In the genomic region with DNA sequence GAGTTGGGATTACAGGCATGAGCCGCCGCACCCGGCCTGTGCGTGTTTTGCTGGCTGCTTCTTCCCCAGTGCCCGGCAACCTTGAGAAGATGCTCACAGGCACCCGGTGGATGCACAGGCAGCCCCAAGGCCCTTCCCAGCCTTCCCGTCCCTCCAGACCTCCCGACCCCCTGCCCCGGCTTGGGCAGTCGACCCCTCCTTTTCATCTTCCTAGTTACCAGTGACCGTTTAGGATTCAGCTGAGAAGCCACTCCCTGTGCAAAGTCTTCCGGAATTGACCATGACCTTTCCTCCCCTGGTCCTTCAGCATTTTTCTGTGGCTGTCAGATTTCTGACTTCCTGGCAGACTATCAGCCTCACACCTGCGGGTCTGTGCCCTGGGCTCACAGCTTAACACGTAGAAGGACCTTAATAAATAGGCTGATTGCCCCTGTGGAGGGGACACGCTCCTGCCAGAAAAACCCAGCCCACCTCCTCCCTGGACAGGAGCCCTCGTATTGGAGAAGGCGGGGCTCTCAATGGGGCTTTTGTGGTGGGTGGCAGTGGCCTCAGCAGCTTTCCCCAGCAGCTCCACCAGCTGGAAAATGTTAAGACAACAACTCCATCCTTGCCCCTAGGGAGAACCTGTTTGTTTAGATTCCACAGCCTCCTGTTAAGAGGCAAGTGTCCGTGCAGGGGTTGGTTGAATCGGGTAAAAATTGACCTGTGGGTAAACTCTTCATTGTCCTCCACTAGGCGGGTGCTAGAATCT, we compare ENCODE assay signal across 18 cellular contexts. TPM values are rescaled to one million over a fixed set of nuclear protein-coding genes. Genes with fewer than 3 reads are reported as not detected.
DNase-seq lines count a peak whose midpoint lies in the region; ATAC-seq and TF ChIP-seq lines count a peak whose summit lies in the region.
"Had no signal": no experiment of that assay in that cellular context is flagged by ENCODE, and none has a peak within 500 bp of the region (broad histone marks: within the 10 kb centered on the region; RNA-seq: fewer than 3 reads in every experiment).

No MANE protein-coding gene starts in this region.

- in situ Hi-C loops in IMR-90 (cut with MboI; ENCODE audit: low sequenced_read_pairs): no loop called here

- intact Hi-C loops in IMR-90 (cut with micrococcal nuclease) (no loop called here), breast epithelium (cut with DNase I; ENCODE audit: low total_unique reads) (loop anchor here (2.0 kb wide), 1 partner anchor 33 kb away; no protein-coding TSS in a partner anchor)

- no peaks in the 10 kb centered on the region for H3K36me3 ChIP-seq in IMR-90 (ENCODE audit: control insufficient read depth, insufficient read depth, low read length)
- H3K36me3 ChIP-seq in breast epithelium: no peaks in the 10 kb centered on the region
- H3K36me3 ChIP-seq: left lung, pancreas, stomach had no signal

- ATAC-seq in IMR-90 (ENCODE audit: low read depth): no peak; the same call in 1 of the 2 replicates
- ATAC-seq: left lung had no signal

- TF ChIP-seq CTCF in IMR-90 (conservative IDR thresholded peaks at IDR 0.05; ENCODE audit: low read depth, low read length) (no peak), breast epithelium (IDR thresholded peaks at IDR 0.05) (peak in 1 of 3 donors; percentile 43), nephron (IDR thresholded peaks at IDR 0.05; ENCODE audit: unreplicated experiment in 3 of 3) (no peak)

- H3K9ac ChIP-seq in IMR-90 (ENCODE audit: low read depth, low read length): no peak overlapping the region
- H3K9ac ChIP-seq: GM23248, KMS-11 had no signal

- no peak overlapping the region; the same call in 1 of the 2 replicates for H3K14ac ChIP-seq in IMR-90 (replicated peaks; ENCODE audit: low read depth, low read length)

- H3K4me3 Mint-ChIP-seq in nephron: no peak overlapping the region
- H3K4me3 Mint-ChIP-seq: activated naive CD8-positive, alpha-beta T cell treated with anti-CD3 and anti-CD28 coated beads for 36 hours had no signal

- no peak for TF ChIP-seq RAD21 in IMR-90 (IDR thresholded peaks at IDR 0.05; ENCODE audit: low read length)

- CTCF ChIA-PET in IMR-90 (lab: Yijun Ruan, JAX): no interaction called here

- BruUV-seq in IMR-90 (replicated peaks; lab: Mats Ljungman, UMichigan): no TSS peak

- no peak overlapping the region for H3K23ac ChIP-seq in IMR-90 (ENCODE audit: low read depth, low read length)

- no peak overlapping the region for H3K27ac ChIP-seq in IMR-90 (ENCODE audit: insufficient read depth, low read length)
- peak overlapping the region; percentile 83 to 92 for H3K27ac ChIP-seq in breast epithelium
- H3K27ac ChIP-seq: GM23248, KMS-11, left lung, pancreas, stomach had no signal

- no peak overlapping the region for H4K5ac ChIP-seq in IMR-90 (ENCODE audit: low read depth, low read length)

- H2BK20ac ChIP-seq in IMR-90 (ENCODE audit: low read depth, low read length): no peak overlapping the region

- H2BK5ac ChIP-seq in IMR-90 (ENCODE audit: low read depth, low read length, poor library complexity, severe bottlenecking): no peak overlapping the region

- no peak overlapping the region for H2AK9ac ChIP-seq in IMR-90 (replicated peaks; ENCODE audit: low read depth, low read length, poor library complexity)

- peaks cover 38% of the 10 kb centered on the region for H3K4me1 Mint-ChIP-seq in nephron
- H3K4me1 Mint-ChIP-seq: activated naive CD8-positive, alpha-beta T cell treated with anti-CD3 and anti-CD28 coated beads for 36 hours had no signal

- H3K56ac ChIP-seq in IMR-90 (ENCODE audit: extremely low read depth, insufficient read depth, low read length): no peak overlapping the region

- TF ChIP-seq POLR2A in IMR-90 (IDR thresholded peaks at IDR 0.05; ENCODE audit: low read depth, low read length): no peak
- TF ChIP-seq POLR2A in breast epithelium (IDR thresholded peaks at IDR 0.05): no peak

- H3K27me3 ChIP-seq in IMR-90 (ENCODE audit: control insufficient read depth, insufficient read depth, low read length) (peaks cover 2% of the 10 kb centered on the region; the same call in 1 of the 2 replicates), breast epithelium (no peaks in the 10 kb centered on the region)
- H3K27me3 ChIP-seq: pancreas had no signal

- H2BK120ac ChIP-seq in IMR-90 (ENCODE audit: low read depth, low read length): peak overlapping the region; percentile 53; the same call in 1 of the 2 replicates

- no peak overlapping the region for H2AK5ac ChIP-seq in IMR-90 (ENCODE audit: low read depth, low read length)

- H3K4me1 ChIP-seq in IMR-90 (ENCODE audit: control insufficient read depth, insufficient read depth, low read length): peaks cover 5% of the 10 kb centered on the region; the same call in 1 of the 2 replicates
- H3K4me1 ChIP-seq in breast epithelium: peaks cover 0 to 17% of the 10 kb centered on the region in 2 donors
- H3K4me1 ChIP-seq: left lung, pancreas had no signal

- H3K79me1 ChIP-seq in IMR-90 (ENCODE audit: low read depth in 1 of 2, low read length in 2 of 2): peaks cover 0 to 21% of the 10 kb centered on the region in 2 experiments; a peak in 2 of 4 replicates

- no peak overlapping the region for H3K4me3 ChIP-seq in IMR-90 (ENCODE audit: insufficient read depth, low read depth, low read length)
- peak overlapping the region in 1 of 3 donors; percentile 29 for H3K4me3 ChIP-seq in breast epithelium
- H3K4me3 ChIP-seq: GM23248, left lung, pancreas, stomach had no signal

- dilution Hi-C loops in IMR-90 (cut with HindIII; ENCODE audit: low sequenced_read_pairs, unreplicated experiment): no loop called here

- POLR2A ChIA-PET in IMR-90 (lab: Charles Lee; ENCODE audit: unreplicated experiment): no interaction called here

- H3K9me3 Mint-ChIP-seq in nephron: no peaks in the 10 kb centered on the region
- H3K9me3 Mint-ChIP-seq: activated naive CD8-positive, alpha-beta T cell treated with anti-CD3 and anti-CD28 coated beads for 36 hours had no signal

- H4K91ac ChIP-seq in IMR-90 (ENCODE audit: insufficient read depth, low read depth, low read length): 0 out of 2 replicates have a peak overlapping the region, but pooled peaks have one; percentile 8

- H3K27me3 Mint-ChIP-seq in nephron (ENCODE audit: low read depth): peaks cover 60% of the 10 kb centered on the region

- peak overlapping the region; percentile 67 for H2AFZ ChIP-seq in IMR-90 (replicated peaks; ENCODE audit: low read length, poor library complexity)
- H2AFZ ChIP-seq: GM23248 had no signal

- H2BK15ac ChIP-seq in IMR-90 (ENCODE audit: low read depth, low read length): no peak overlapping the region; the same call in 2 of the 3 replicates

- H3K9me3 ChIP-seq in IMR-90 (ENCODE audit: control insufficient read depth, insufficient read depth, low read length): no peaks in the 10 kb centered on the region
- no peaks in the 10 kb centered on the region for H3K9me3 ChIP-seq in breast epithelium
- H3K9me3 ChIP-seq: left lung, pancreas, stomach had no signal

- 0 out of 2 replicates have a peak overlapping the region, but pooled peaks have one; percentile 6 for H3K4ac ChIP-seq in IMR-90 (ENCODE audit: low read depth, low read length)

- no peak overlapping the region for H3K18ac ChIP-seq in IMR-90 (ENCODE audit: low read depth, low read length)

- 56% methylated on average over 13 of the region's 20 CpGs; no CpG with 5 or more reads in 1 of the 2 experiments for WGBS in IMR-90 (ENCODE audit: extremely low coverage in 2 of 2, insufficient read length in 1 of 2), 2 experiments

- peak overlapping the region in 1 of 2 experiments; percentile 15; a peak in 1 of 4 replicates for H4K8ac ChIP-seq in IMR-90 (ENCODE audit: low read depth in 2 of 2, low read length in 2 of 2)

- 0 out of 2 replicates have a peak, but pooled peaks cover 4% of the 10 kb centered on the region for H3K9me1 ChIP-seq in IMR-90 (ENCODE audit: insufficient read depth, low read length)

- H3K4me2 ChIP-seq in IMR-90 (ENCODE audit: low read depth, low read length): no peak overlapping the region
- H3K4me2 ChIP-seq: KMS-11 had no signal

- peak; percentile 27 for DNase-seq in D341Med (ENCODE audit: low spot score)
- no peak for DNase-seq in IMR-90
- DNase-seq in breast epithelium (ENCODE audit: low spot score in 2 of 2): peak in 1 of 2 donors; percentile 73
- no peak for DNase-seq in GDM1 (lab: John Stamatoyannopoulos, UW)
- DNase-seq in SHP77 (lab: John Stamatoyannopoulos, UW): no peak
- no peak for DNase-seq in stimulated activated CD4-positive, alpha-beta T cell treated with anti-CD3 and anti-CD28 coated beads, Interleukin-4, amount 100 ng/mL, for 1 hour
- no peak for DNase-seq in NCI-H1694 treated with DMSO at 0.1 percent for 48 hours (lab: John Stamatoyannopoulos, UW)
- DNase-seq: activated naive CD8-positive, alpha-beta T cell treated with anti-CD3 and anti-CD28 coated beads for 36 hours; foreskin fibroblast; GM23248; NCI-H524 treated with DMSO at 0.1 percent for 48 hours; pancreas; stimulated activated CD4-positive, alpha-beta T cell treated with anti-CD3 and anti-CD28 coated beads, Interleukin-4, amount 100 ng/mL, for 4 hours; stomach; T-helper 1 cell had no signal

- peak overlapping the region in 2 of 3 experiments; percentile 24 to 26 for H3K27ac Mint-ChIP-seq in nephron
- H3K27ac Mint-ChIP-seq: activated naive CD8-positive, alpha-beta T cell treated with anti-CD3 and anti-CD28 coated beads for 36 hours had no signal

- H4K20me1 ChIP-seq in IMR-90 (ENCODE audit: insufficient read depth, low read length): peaks cover 4% of the 10 kb centered on the region; the same call in 1 of the 2 replicates

- H3K36me3 Mint-ChIP-seq in nephron (ENCODE audit: low read depth): no peaks in the 10 kb centered on the region
- H3K36me3 Mint-ChIP-seq: activated naive CD8-positive, alpha-beta T cell treated with anti-CD3 and anti-CD28 coated beads for 36 hours had no signal

TF ChIP-seq in IMR-90, 13 proteins besides CTCF, POLR2A, EP300 and RAD21 (continues in another document):
- TF ChIP-seq CEBPB (IDR thresholded peaks at IDR 0.05; ENCODE audit: low read depth, low read length): no peak
- no peak for TF ChIP-seq NFE2L2 (IDR thresholded peaks at IDR 0.05; ENCODE audit: low read depth, low read length)
- no peak for TF ChIP-seq BHLHE40 (IDR thresholded peaks at IDR 0.05; ENCODE audit: low read depth, low read length)
- TF ChIP-seq, protein P1, sequence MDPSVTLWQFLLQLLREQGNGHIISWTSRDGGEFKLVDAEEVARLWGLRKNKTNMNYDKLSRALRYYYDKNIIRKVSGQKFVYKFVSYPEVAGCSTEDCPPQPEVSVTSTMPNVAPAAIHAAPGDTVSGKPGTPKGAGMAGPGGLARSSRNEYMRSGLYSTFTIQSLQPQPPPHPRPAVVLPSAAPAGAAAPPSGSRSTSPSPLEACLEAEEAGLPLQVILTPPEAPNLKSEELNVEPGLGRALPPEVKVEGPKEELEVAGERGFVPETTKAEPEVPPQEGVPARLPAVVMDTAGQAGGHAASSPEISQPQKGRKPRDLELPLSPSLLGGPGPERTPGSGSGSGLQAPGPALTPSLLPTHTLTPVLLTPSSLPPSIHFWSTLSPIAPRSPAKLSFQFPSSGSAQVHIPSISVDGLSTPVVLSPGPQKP (IDR thresholded peaks at IDR 0.05; ENCODE audit: borderline replicate concordance, low read depth, low read length): no peak
- no peak for TF ChIP-seq RFX5 (IDR thresholded peaks at IDR 0.05; ENCODE audit: low read depth, low read length)

RNA-seq across cellular contexts. Expression of gene ANO1, which starts 10.4 kb away (rescaled TPM):
- 4.1 and 4.4 TPM in 2 replicates for total RNA-seq in IMR-90 (2012; rRNA removed)
- 8.0 and 10.7 TPM in 2 replicates for polyA plus RNA-seq in IMR-90 (2012; rRNA removed)
- 3.8 and 9.8 TPM in 2 replicates for polyA plus RNA-seq in IMR-90 (2012; cell fraction: cytosol; rRNA removed)
- polyA plus RNA-seq in IMR-90 (2012; cell fraction: nucleus; rRNA removed; ENCODE audit: low replicate concordance): 20.0 and 34.3 TPM in 2 replicates
- total RNA-seq in breast epithelium: 10 to 100 TPM in 2 of 3 donors, 1 to 10 TPM in 1; 3.7 to 95.0 (median 53.7) TPM
- total RNA-seq: activated naive CD8-positive, alpha-beta T cell treated with anti-CD3 and anti-CD28 coated beads for 36 hours had no signal
- polyA plus RNA-seq: GM23248 had no signal
